ENCODE assay signal across 27 cellular contexts in genomic region chr10:123687758-123688157, GRCh38. TPM values are rescaled to one million over a fixed set of nuclear protein-coding genes. Genes with fewer than 3 reads are reported as not detected.
DNase-seq lines count a peak whose midpoint lies in the region; ATAC-seq, FAIRE-seq and TF ChIP-seq lines count a peak whose summit lies in the region.
"Had no signal": no experiment of that assay in that cellular context is flagged by ENCODE, and none has a peak within 500 bp of the region (broad histone marks: within the 10 kb centered on the region; RNA-seq: fewer than 3 reads in every experiment).

No MANE protein-coding gene starts in this region.

- TF ChIP-seq EP300 in GM12878 (IDR thresholded peaks at IDR 0.05; ENCODE audit: borderline replicate concordance in 1 of 2, control insufficient read depth in 1 of 2, low read depth in 2 of 2, low read length in 2 of 2): no peak

- no peaks in the 10 kb centered on the region for H3K79me2 ChIP-seq in GM12878 (ENCODE audit: control insufficient read depth, insufficient read depth, low read length)

- H2AFZ ChIP-seq in GM12878 (ENCODE audit: control insufficient read depth, low read depth, low read length): no peak overlapping the region

- POLR2A ChIA-PET in HEK293T (lab: Yijun Ruan, JAX) (no interaction called here), GM12878 (lab: Charles Lee) (no interaction called here)

- RAD21 ChIA-PET in GM12878 (lab: Charles Lee; ENCODE audit: unreplicated experiment): interaction anchor here (1.0 to 1.5 kb wide), 2 partner anchors 12 to 13 kb away, joined by 3 read pairs; no protein-coding TSS in a partner anchor

- in situ Hi-C loops in GM12878 (cut with MboI): no loop called here

- TF ChIP-seq CTCF in GM12878 (IDR thresholded peaks at IDR 0.05 in 2 of 3, conservative IDR thresholded peaks at IDR 0.05 in 1 of 3; ENCODE audit: control insufficient read depth in 2 of 3, extremely low read depth in 1 of 3, insufficient read depth in 1 of 3, low read depth in 3 of 3, low read length in 3 of 3) (0 out of 6 replicates have a peak, but pooled peaks of 1 of the 3 experiments have one; percentile 1), foreskin keratinocyte (conservative IDR thresholded peaks at IDR 0.05) (no peak)

- FAIRE-seq in GM12878 (lab: Jason Lieb, UNC): no peak
- FAIRE-seq: GM19239 had no signal

- ATAC-seq in GM12878 (peak; percentile 38; the same call in 1 of the 3 replicates), foreskin keratinocyte (no peak)
- ATAC-seq: effector memory CD8-positive, alpha-beta T cell; stimulated activated naive CD8-positive, alpha-beta T cell treated with anti-CD3 and anti-CD28 coated beads, Interleukin-15, Interleukin-2, amounts not matched to agents 100 U/mL and 50 U/mL, for 24 hours had no signal

- no peaks in the 10 kb centered on the region for H4K20me1 ChIP-seq in GM12878 (ENCODE audit: control insufficient read depth, insufficient read depth)
- H4K20me1 ChIP-seq: BLaER1 had no signal

- H3K36me3 ChIP-seq in GM12878 (ENCODE audit: control insufficient read depth in 2 of 2, insufficient read depth in 2 of 2, low read length in 1 of 2): no peaks in the 10 kb centered on the region
- H3K36me3 ChIP-seq: BLaER1, esophagus squamous epithelium, spleen, thyroid gland had no signal

- H3K4me2 ChIP-seq in GM12878 (ENCODE audit: control insufficient read depth, insufficient read depth): no peak overlapping the region
- H3K4me2 ChIP-seq: BLaER1 had no signal

- no peak overlapping the region for H3K27ac ChIP-seq in GM12878 (ENCODE audit: control insufficient read depth, insufficient read depth)
- H3K27ac ChIP-seq in foreskin keratinocyte: no peak overlapping the region
- H3K27ac ChIP-seq: BLaER1, esophagus squamous epithelium, spleen, thyroid gland had no signal

- SMC1A ChIA-PET in GM12878 (lab: Charles Lee; ENCODE audit: uncharacterized antibody, unreplicated experiment): interaction anchor here (0.7 kb wide), 1 partner anchor 178 kb away, joined by 3 read pairs; no protein-coding TSS in a partner anchor

- no peaks in the 10 kb centered on the region for H3K9me3 ChIP-seq in GM12878 (replicated peaks; ENCODE audit: control insufficient read depth, insufficient read depth, low read length)
- H3K9me3 ChIP-seq: BLaER1, esophagus squamous epithelium, spleen, thyroid gland had no signal

- H3K27me3 ChIP-seq in GM12878 (replicated peaks in 1 of 2; ENCODE audit: control insufficient read depth in 2 of 2, insufficient read depth in 2 of 2, low read length in 1 of 2): peaks cover 2 to 3% of the 10 kb centered on the region in 2 experiments; a peak in 3 of 4 replicates
- H3K27me3 ChIP-seq in foreskin keratinocyte: no peaks in the 10 kb centered on the region
- H3K27me3 ChIP-seq: BLaER1, thyroid gland had no signal

- H3K4me1 ChIP-seq in GM12878 (ENCODE audit: control insufficient read depth, insufficient read depth, low read length) (no peaks in the 10 kb centered on the region), foreskin keratinocyte (no peaks in the 10 kb centered on the region)
- H3K4me1 ChIP-seq: esophagus squamous epithelium, spleen, thyroid gland had no signal

- TF ChIP-seq RAD21 in GM12878 (IDR thresholded peaks at IDR 0.05; ENCODE audit: insufficient read depth, low read depth, low read length): no peak

- 30% methylated on average over 13 of the region's 13 CpGs for WGBS in GM12878 (ENCODE audit: insufficient coverage, insufficient replicate concordance, low lambda C conversion rate, missing lambda C conversion rate)

- intact Hi-C loops in GM12878 (cut with micrococcal nuclease; ENCODE audit: unreplicated experiment): no loop called here

- CTCF ChIA-PET in HEK293T (lab: Yijun Ruan, JAX): interaction anchor here (0.6 to 0.7 kb wide), 2 partner anchors 263 to 403 kb away, joined by 3 to 4 read pairs; no protein-coding TSS in a partner anchor
- CTCF ChIA-PET in GM12878 (lab: Yijun Ruan, JAX): interaction anchor here (0.6 to 1.8 kb wide), 7 partner anchors 14 to 279 kb away, joined by 3 to 6 read pairs (median 3); no protein-coding TSS in a partner anchor

- no peak for TF ChIP-seq POLR2A in GM12878 (IDR thresholded peaks at IDR 0.05; ENCODE audit: low read depth, low read length)

- DNase-seq in DMS 273 (lab: John Stamatoyannopoulos, UW; ENCODE audit: unreplicated experiment) (peak; percentile 9), DMS 273 treated with DMSO at 0.1 percent for 48 hours (lab: John Stamatoyannopoulos, UW) (no peak), HEK293T (ENCODE audit: extremely low spot score) (peak; percentile 25), GM12878 (ENCODE audit: low read depth, low spot score) (no peak), mesenteric fat pad (ENCODE audit: low spot score) (peak; percentile 59), activated T-cell treated with anti-CD3 and anti-CD28 coated beads for 4 hours (no peak), foreskin keratinocyte (no peak)
- DNase-seq in activated T-cell treated with anti-CD3 and anti-CD28 coated beads, Interleukin-2, amount 50 U/mL, for 1 hour: no peak
- DNase-seq: 8988T; activated CD8-positive, alpha-beta memory T cell treated with anti-CD3 and anti-CD28 coated beads, Interleukin-2, amount 50 U/mL, for 48 hours; activated gamma-delta T cell; COR-L47; DND-41; effector memory CD8-positive, alpha-beta T cell; esophagus squamous epithelium; Kasumi-1; NCI-H1105; NCI-H2081; NCI-H446; stimulated activated CD4-positive, alpha-beta T cell treated with anti-CD3 and anti-CD28 coated beads, Interleukin-4, amount 100 ng/mL, for 24 hours; stimulated activated naive CD8-positive, alpha-beta T cell treated with anti-CD3 and anti-CD28 coated beads, Interleukin-15, Interleukin-2, amounts not matched to agents 100 U/mL and 50 U/mL, for 24 hours; thyroid gland had no signal

- no peak overlapping the region for H3K9ac ChIP-seq in GM12878 (ENCODE audit: control insufficient read depth, insufficient read depth, low read length)
- H3K9ac ChIP-seq: BLaER1 had no signal

- BruUV-seq in GM12878 (replicated peaks; lab: Mats Ljungman, UMichigan): no TSS peak

- no peak overlapping the region for H3K4me3 ChIP-seq in GM12878
- H3K4me3 ChIP-seq: BLaER1, esophagus squamous epithelium, spleen, thyroid gland had no signal

TF ChIP-seq in HEK293T, 16 proteins besides CTCF, POLR2A, EP300 and RAD21 (continues in another document):
- TF ChIP-seq LEF1 (IDR thresholded peaks at IDR 0.05; ENCODE audit: borderline replicate concordance): no peak
- TF ChIP-seq ELF4 (IDR thresholded peaks at IDR 0.05): no peak
- TF ChIP-seq TARDBP (IDR thresholded peaks at IDR 0.05): no peak
- TF ChIP-seq BHLHE40 (IDR thresholded peaks at IDR 0.05; ENCODE audit: borderline replicate concordance): no peak
- TF ChIP-seq FOXK2 (IDR thresholded peaks at IDR 0.05): no peak
- TF ChIP-seq PKNOX1 (IDR thresholded peaks at IDR 0.05): no peak
- no peak for TF ChIP-seq ARNT (IDR thresholded peaks at IDR 0.05)
- TF ChIP-seq SP1 (IDR thresholded peaks at IDR 0.05): no peak
- no peak for TF ChIP-seq FOXA1 (IDR thresholded peaks at IDR 0.05)

TF ChIP-seq in GM12878, 131 proteins besides CTCF, POLR2A, EP300 and RAD21 (continues in another document):
- TF ChIP-seq NFIC (IDR thresholded peaks at IDR 0.05; ENCODE audit: low read depth, low read length) (no peak), GABPA (IDR thresholded peaks at IDR 0.05; ENCODE audit: low read depth) (no peak), NR2F1 (conservative IDR thresholded peaks at IDR 0.05) (no peak), TCF7 (IDR thresholded peaks at IDR 0.05; ENCODE audit: borderline replicate concordance) (no peak), FOS (IDR thresholded peaks at IDR 0.05; ENCODE audit: borderline replicate concordance, extremely low read depth, insufficient read length) (no peak), ZBTB11 (CRISPR knock-in tag; IDR thresholded peaks at IDR 0.05) (no peak)

RNA-seq across cellular contexts. Expression of gene GPR26, which starts 21.6 kb away (rescaled TPM):
- not detected in 2 replicates for total RNA-seq in GM12878 (2013; cell fraction: nucleolus; rRNA removed)
- under 0.01 TPM in 1 of 2 replicates, not detected in the other for total RNA-seq in GM12878 (2014; rRNA removed)
- not detected in 2 replicates for total RNA-seq in GM12878 (2014; rRNA removed; fragmentation: Illumina TruSeq; extraction: Trizol)
- 0.03 TPM in 1 of 2 replicates, not detected in the other for total RNA-seq in GM12878 (2021)
- not detected for polyA plus RNA-seq in GM12878 (2011; ENCODE audit: low read depth)
- polyA plus RNA-seq in GM12878 (2011; rRNA removed): not detected in 2 replicates
- not detected in 2 replicates for polyA plus RNA-seq in GM12878 (2011; cell fraction: cytosol; rRNA removed)
- not detected in 2 replicates for polyA plus RNA-seq in GM12878 (2011; cell fraction: nucleus; rRNA removed)
- polyA plus RNA-seq in GM12878 (2012): 0.03 TPM in 1 of 2 replicates, not detected in the other
- not detected in 2 replicates for polyA plus RNA-seq in GM12878 (2014; fragmentation: Illumina TruSeq; extraction: Trizol)
- polyA plus RNA-seq in GM12878 (2014; fragmentation: Nextera tagmentation; extraction: Ambion mirVana): not detected
- polyA plus RNA-seq in GM12878 (2014; rRNA removed): 0.01 TPM in 1 of 2 replicates, not detected in the other
- not detected for polyA plus RNA-seq in GM12878 (2016; fragmentation: Nextera tagmentation; extraction: Ambion mirVana)
- polyA minus RNA-seq in GM12878 (2011; rRNA and poly(A)+ RNA removed): not detected in 2 replicates
- not detected in 2 replicates for polyA minus RNA-seq in GM12878 (2011; cell fraction: cytosol; rRNA and poly(A)+ RNA removed)
- polyA minus RNA-seq in GM12878 (2011; cell fraction: nucleus; rRNA and poly(A)+ RNA removed): not detected in 2 replicates
- not detected for total RNA-seq in mesenteric fat pad
- total RNA-seq in foreskin keratinocyte: not detected in 2 replicates
- not detected in 2 replicates for polyA plus RNA-seq in foreskin keratinocyte
- total RNA-seq: esophagus squamous epithelium, osteoblast, renal cortical epithelial cell, spleen, thyroid gland had no signal
- polyA plus RNA-seq: spleen had no signal

Comparison
In these comparisons a context has a peak if more than half of its experiments do, and no peak if none do; other contexts are left out.
1. DNase-seq: peak in DMS 273 (single experiment), HEK293T (single experiment) and mesenteric fat pad (single experiment); none in DMS 273 treated with DMSO at 0.1 percent for 48 hours (single experiment), GM12878 (single experiment), activated T-cell treated with anti-CD3 and anti-CD28 coated beads, Interleukin-2, amount 50 U/mL, for 1 hour (single experiment), activated T-cell treated with anti-CD3 and anti-CD28 coated beads for 4 hours (single experiment) and foreskin keratinocyte (0 of 2).